ENCODE assay signal across 10 cellular contexts in the genomic region with DNA sequence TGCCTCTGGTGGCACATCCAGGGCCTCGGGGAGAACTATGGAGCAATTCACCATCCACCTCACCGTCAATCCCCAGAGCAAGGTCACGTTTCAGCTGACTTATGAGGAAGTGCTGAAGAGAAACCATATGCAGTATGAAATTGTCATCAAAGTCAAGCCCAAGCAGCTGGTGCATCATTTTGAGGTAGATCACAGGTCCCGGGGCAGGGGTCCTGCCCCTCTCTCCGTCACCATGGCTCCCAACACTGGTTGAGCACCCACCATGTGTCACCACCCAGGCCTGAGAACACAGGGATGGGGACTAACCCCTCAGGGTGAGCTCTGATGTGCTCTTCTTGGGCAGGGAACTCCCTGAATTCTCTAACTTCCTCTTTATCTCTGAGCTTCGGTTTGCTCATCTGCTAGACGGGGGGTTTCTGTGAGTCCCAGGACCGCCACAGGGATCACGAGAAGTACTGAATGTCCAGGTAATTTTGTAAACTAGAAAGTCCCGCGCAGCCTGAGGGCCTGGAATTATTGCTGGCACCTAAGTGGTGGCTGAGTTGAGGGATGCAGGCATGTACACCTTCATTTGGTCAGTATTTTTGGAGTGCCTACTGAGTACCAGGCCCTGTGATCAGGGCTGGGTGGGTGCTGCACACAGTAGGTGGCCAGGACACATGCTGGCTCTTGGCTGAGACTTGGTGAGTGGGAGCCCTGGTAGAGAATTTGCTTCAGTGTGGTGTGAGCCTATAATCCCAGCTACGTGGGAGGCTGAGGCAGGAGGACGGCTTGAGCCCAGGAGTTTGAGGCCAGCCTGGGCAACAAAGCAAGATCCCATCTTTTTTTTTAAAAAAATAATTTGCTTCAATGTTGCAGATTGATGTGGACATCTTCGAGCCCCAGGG. TPM values are rescaled to one million over a fixed set of nuclear protein-coding genes. Genes with fewer than 3 reads are reported as not detected.
A peak's percentile ranks its signal among the peaks of the same experiment; 100 is the strongest.
DNase-seq lines count a peak whose midpoint lies in the region; ATAC-seq and TF ChIP-seq lines count a peak whose summit lies in the region.
"Had no signal": no experiment of that assay in that cellular context is flagged by ENCODE, and none has a peak within 500 bp of the region (broad histone marks: within the 10 kb centered on the region; RNA-seq: fewer than 3 reads in every experiment).

No MANE protein-coding gene starts in this region.

- H3K4me3 ChIP-seq in naive thymus-derived CD4-positive, alpha-beta T cell (ENCODE audit: low read length) = no peak overlapping the region
- H3K4me3 ChIP-seq in coronary artery = no peak overlapping the region
- H3K4me3 ChIP-seq: ovary had no signal

- no peaks in the 10 kb centered on the region for H3K36me3 ChIP-seq in naive thymus-derived CD4-positive, alpha-beta T cell (ENCODE audit: control insufficient read depth in 2 of 3, insufficient read depth in 3 of 3, low read length in 3 of 3)
- H3K36me3 ChIP-seq: ovary had no signal

- TF ChIP-seq CTCF in coronary artery (IDR thresholded peaks at IDR 0.05) = no peak
- no peak for TF ChIP-seq CTCF in mesothelial cell of epicardium (IDR thresholded peaks at IDR 0.05; ENCODE audit: unreplicated experiment)

- POLR2A ChIA-PET in naive thymus-derived CD4-positive, alpha-beta T cell (lab: Charles Lee) = no interaction called here

- H3K4me3 Mint-ChIP-seq in naive thymus-derived CD4-positive, alpha-beta T cell = no peak overlapping the region
- H3K4me3 Mint-ChIP-seq in immature natural killer cell = no peak overlapping the region
- no peak overlapping the region for H3K4me3 Mint-ChIP-seq in mesothelial cell of epicardium

- intact Hi-C loops in naive thymus-derived CD4-positive, alpha-beta T cell (cut with micrococcal nuclease) = loop anchor here in 1 of 2 donors (10.0 kb wide), 1 partner anchor 265 kb away; the partner anchor contains the start of gene SFMBT1

- H3K4me1 Mint-ChIP-seq in naive thymus-derived CD4-positive, alpha-beta T cell = peaks cover 0 to 11% (median 0%) of the 10 kb centered on the region in 7 donors
- H3K4me1 Mint-ChIP-seq in immature natural killer cell (peaks cover 7 to 9% of the 10 kb centered on the region in 2 donors), mesothelial cell of epicardium (no peaks in the 10 kb centered on the region)

- H3K27me3 Mint-ChIP-seq in naive thymus-derived CD4-positive, alpha-beta T cell = peaks cover 0 to 14% (median 3%) of the 10 kb centered on the region in 5 donors
- H3K27me3 Mint-ChIP-seq in immature natural killer cell (ENCODE audit: low read depth in 3 of 3) (peaks cover 0 to 3% (median 2%) of the 10 kb centered on the region in 3 donors), mesothelial cell of epicardium (ENCODE audit: low read depth) (peaks cover 39% of the 10 kb centered on the region)

- no peaks in the 10 kb centered on the region for H3K27me3 ChIP-seq in naive thymus-derived CD4-positive, alpha-beta T cell (ENCODE audit: control insufficient read depth in 2 of 2, insufficient read depth in 2 of 2, low read length in 2 of 2)
- H3K27me3 ChIP-seq: ovary had no signal

- peak; percentile 57 for ATAC-seq in GM18861 (IDR thresholded peaks at IDR 0.05; ENCODE audit: unreplicated experiment)
- ATAC-seq in GM21825 (IDR thresholded peaks at IDR 0.05; ENCODE audit: unreplicated experiment) = peak; percentile 70
- peak; percentile 84 for ATAC-seq in naive thymus-derived CD4-positive, alpha-beta T cell
- ATAC-seq in GM19328 (IDR thresholded peaks at IDR 0.05; ENCODE audit: unreplicated experiment) = no peak

- H3K4me1 ChIP-seq in naive thymus-derived CD4-positive, alpha-beta T cell (ENCODE audit: control insufficient read depth in 2 of 2, insufficient read depth in 2 of 2, low read length in 2 of 2) = no peaks in the 10 kb centered on the region

- no peak overlapping the region for H3K27ac ChIP-seq in naive thymus-derived CD4-positive, alpha-beta T cell (ENCODE audit: low read depth, low read length)
- no peak overlapping the region for H3K27ac ChIP-seq in coronary artery
- H3K27ac ChIP-seq: ovary had no signal

- no peaks in the 10 kb centered on the region for H3K36me3 Mint-ChIP-seq in naive thymus-derived CD4-positive, alpha-beta T cell
- H3K36me3 Mint-ChIP-seq in immature natural killer cell (no peaks in the 10 kb centered on the region), mesothelial cell of epicardium (no peaks in the 10 kb centered on the region)

- H3K9me3 Mint-ChIP-seq in naive thymus-derived CD4-positive, alpha-beta T cell = no peaks in the 10 kb centered on the region
- H3K9me3 Mint-ChIP-seq in immature natural killer cell = no peaks in the 10 kb centered on the region
- no peaks in the 10 kb centered on the region for H3K9me3 Mint-ChIP-seq in mesothelial cell of epicardium

- DNase-seq in NOMO-1 (lab: John Stamatoyannopoulos, UW; ENCODE audit: unreplicated experiment in 2 of 2) (peak; percentile 76 to 82), coronary artery (ENCODE audit: low spot score) (no peak), immature natural killer cell (no peak), mesothelial cell of epicardium (ENCODE audit: low spot score in 2 of 2, unreplicated experiment in 2 of 2) (no peak)
- DNase-seq in naive thymus-derived CD4-positive, alpha-beta T cell = no peak
- DNase-seq: NCI-H526 treated with DMSO at 0.1 percent for 48 hours had no signal

- H3K9me3 ChIP-seq in naive thymus-derived CD4-positive, alpha-beta T cell (ENCODE audit: control insufficient read depth in 2 of 3, low read length in 3 of 3) = no peaks in the 10 kb centered on the region
- H3K9me3 ChIP-seq: ovary had no signal

- H3K27ac Mint-ChIP-seq in naive thymus-derived CD4-positive, alpha-beta T cell = no peak overlapping the region
- peak overlapping the region in 1 of 6 donors; percentile 8 for H3K27ac Mint-ChIP-seq in immature natural killer cell
- no peak overlapping the region for H3K27ac Mint-ChIP-seq in mesothelial cell of epicardium

- CTCF ChIA-PET in naive thymus-derived CD4-positive, alpha-beta T cell (lab: Charles Lee) = no interaction called here

RNA-seq across cellular contexts. Expression of gene ITIH1, which starts 2.3 kb away (rescaled TPM):
- not detected for total RNA-seq in naive thymus-derived CD4-positive, alpha-beta T cell
- polyA plus RNA-seq in naive thymus-derived CD4-positive, alpha-beta T cell = not detected
- not detected for polyA plus RNA-seq in immature natural killer cell
- total RNA-seq in mesothelial cell of epicardium = not detected in 3 replicates

RNA-seq across cellular contexts. Expression of gene NEK4, which starts 8.9 kb away (rescaled TPM):
- 10 to 100 TPM; 14.4 to 28.4 (median 21.1) TPM for total RNA-seq in naive thymus-derived CD4-positive, alpha-beta T cell
- polyA plus RNA-seq in naive thymus-derived CD4-positive, alpha-beta T cell = 10 to 100 TPM in 1 of 2 donors, 1 to 10 TPM in 1; 9.0 to 13.0 TPM
- 10 to 100 TPM in 1 of 3 donors, 1 to 10 TPM in 1, under 1 TPM in 1; 0.77 to 10.1 (median 5.1) TPM for polyA plus RNA-seq in immature natural killer cell
- total RNA-seq in mesothelial cell of epicardium = 32.3 to 33.5 TPM (median 32.9 TPM) in 3 replicates

RNA-seq across cellular contexts. Expression of gene ITIH3, which starts 14.9 kb away (rescaled TPM):
- total RNA-seq in naive thymus-derived CD4-positive, alpha-beta T cell = not detected
- polyA plus RNA-seq in naive thymus-derived CD4-positive, alpha-beta T cell = not detected
- polyA plus RNA-seq in immature natural killer cell = not detected
- 22.4 to 25.0 TPM (median 23.1 TPM) in 3 replicates for total RNA-seq in mesothelial cell of epicardium

RNA-seq across cellular contexts. Expression of gene ITIH4, which starts 50.8 kb away (rescaled TPM):
- 10 to 100 TPM; 13.3 to 37.6 (median 34.1) TPM for total RNA-seq in naive thymus-derived CD4-positive, alpha-beta T cell
- 1 to 10 TPM in 1 of 2 donors, under 1 TPM in 1; 0.08 to 1.1 TPM for polyA plus RNA-seq in naive thymus-derived CD4-positive, alpha-beta T cell
- under 1 TPM in 1 of 3 donors, not detected in 2; 0.71 TPM for polyA plus RNA-seq in immature natural killer cell
- total RNA-seq in mesothelial cell of epicardium = 12.0 to 13.9 TPM (median 13.5 TPM) in 3 replicates

RNA-seq across cellular contexts. Expression of gene MUSTN1, which starts 55.2 kb away (rescaled TPM):
- total RNA-seq in naive thymus-derived CD4-positive, alpha-beta T cell = 10 to 100 TPM in 1 of 5 experiments, 1 to 10 TPM in 3, under 1 TPM in 1; 0.76 to 10.0 (median 2.6) TPM
- not detected for polyA plus RNA-seq in naive thymus-derived CD4-positive, alpha-beta T cell
- not detected for polyA plus RNA-seq in immature natural killer cell
- total RNA-seq in mesothelial cell of epicardium = 1.0 to 2.1 TPM in 2 of 3 replicates, not detected in the other

Comparison
In these comparisons a context has a peak if more than half of its experiments do, and no peak if none do; other contexts are left out.
1. DNase-seq: peak in NOMO-1 (2 of 2); none in naive thymus-derived CD4-positive, alpha-beta T cell (0 of 9), coronary artery (single experiment), immature natural killer cell (0 of 3) and mesothelial cell of epicardium (0 of 2).
2. RNA of gene ITIH3, which starts 14.9 kb away (total RNA-seq): 22.4 to 25.0 TPM in mesothelial cell of epicardium; not detected in naive thymus-derived CD4-positive, alpha-beta T cell; every median in the first group is over 10 times any median in the second.